Comparison of ENCODE assay signal across 15 cellular contexts in the genomic region with DNA sequence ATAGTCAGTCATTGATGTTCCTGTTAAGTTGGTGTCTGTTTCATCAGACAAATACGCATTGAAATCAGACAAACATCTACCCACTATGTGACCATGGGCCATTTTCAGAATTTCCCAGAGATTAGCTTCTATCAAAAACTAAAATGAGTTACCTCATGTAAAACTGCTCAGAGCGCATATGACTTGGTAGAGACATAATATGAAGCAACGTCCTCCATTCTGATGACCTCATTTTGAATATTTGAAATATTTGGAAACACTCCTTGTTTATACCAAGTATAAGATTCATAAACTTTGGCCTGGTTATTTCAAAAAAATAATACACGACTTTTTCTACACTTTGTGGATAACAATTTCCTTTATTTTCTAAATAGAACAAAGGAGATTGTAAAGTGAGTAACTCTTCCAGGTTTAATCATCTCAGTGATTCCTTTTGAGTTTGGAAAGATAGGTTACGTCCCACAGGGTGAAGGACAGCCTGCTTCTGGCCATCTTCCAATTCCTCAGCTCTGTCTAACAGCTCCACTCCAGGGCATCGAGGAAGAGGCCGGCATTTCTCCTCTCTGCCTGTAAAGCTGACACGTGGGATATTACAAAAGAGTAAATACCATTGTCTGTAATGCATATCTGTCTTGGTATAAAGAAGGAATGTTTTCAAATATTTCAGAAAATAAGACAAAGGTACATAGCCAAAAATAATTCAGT.
A peak's percentile ranks its signal among the peaks of the same experiment; 100 is the strongest.
DNase-seq lines count a peak whose midpoint lies in the region; ATAC-seq and TF ChIP-seq lines count a peak whose summit lies in the region.
"Had no signal": no experiment of that assay in that cellular context is flagged by ENCODE, and none has a peak within 500 bp of the region (broad histone marks: within the 10 kb centered on the region; RNA-seq: fewer than 3 reads in every experiment).

No MANE protein-coding gene starts in this region.

- H3K4me3 ChIP-seq in LNCaP clone FGC (ENCODE audit: low read depth, low read length) (no peak overlapping the region), neuronal stem cell (ENCODE audit: low read length in 2 of 2) (no peak overlapping the region)

- no peak overlapping the region for H2BK15ac ChIP-seq in neuronal stem cell (ENCODE audit: low read length)

- H2BK120ac ChIP-seq in neuronal stem cell (ENCODE audit: low read depth, low read length), result no peak overlapping the region

- no peaks in the 10 kb centered on the region for H3K27me3 ChIP-seq in neuronal stem cell (ENCODE audit: control insufficient read depth in 3 of 3, insufficient read depth in 3 of 3, low read depth in 1 of 3, low read length in 3 of 3)

- no peak overlapping the region for H3K4me3 Mint-ChIP-seq in activated CD4-positive, alpha-beta T cell treated with anti-CD3 and anti-CD28 coated beads, Interleukin-2, amount 10 ng/mL, durations not matched to agents 7 days and 5 days
- no peak overlapping the region for H3K4me3 Mint-ChIP-seq in activated CD8-positive, alpha-beta memory T cell treated with anti-CD3 and anti-CD28 coated beads, Interleukin-2, amount 10 ng/mL, durations not matched to agents 7 days and 5 days
- H3K4me3 Mint-ChIP-seq: activated CD4-positive, alpha-beta T cell treated with anti-CD3 and anti-CD28 coated beads, Interleukin-2, amount 10 ng/mL, durations not matched to agents 24 days and 14 days; B cell; central memory CD8-positive, alpha-beta T cell; naive thymus-derived CD4-positive, alpha-beta T cell had no signal

- ATAC-seq in activated CD8-positive, alpha-beta memory T cell treated with anti-CD3 and anti-CD28 coated beads, Interleukin-2, amount 10 ng/mL, durations not matched to agents 7 days and 5 days, result no peak
- ATAC-seq: naive thymus-derived CD4-positive, alpha-beta T cell had no signal

- POLR2A ChIA-PET in activated CD4-positive, alpha-beta T cell treated with anti-CD3 and anti-CD28 coated beads, Interleukin-2, amount 10 ng/mL, durations not matched to agents 7 days and 5 days (lab: Charles Lee), result no interaction called here

- peak; percentile 3 for DNase-seq in COR-L47 (lab: John Stamatoyannopoulos, UW)
- peak; percentile 23 for DNase-seq in LNCaP clone FGC (ENCODE audit: low read depth)
- DNase-seq in fibroblast of gingiva (ENCODE audit: low read depth), result peak; percentile 29
- DNase-seq in neuronal stem cell (ENCODE audit: low spot score), result no peak
- DNase-seq in activated CD4-positive, alpha-beta T cell treated with anti-CD3 and anti-CD28 coated beads, Interleukin-2, amount 10 ng/mL, durations not matched to agents 7 days and 5 days, result no peak
- no peak for DNase-seq in SIG-M5 treated with dmso at 0.1 percent for 504 hours (lab: John Stamatoyannopoulos, UW; ENCODE audit: unreplicated experiment)
- DNase-seq in stimulated activated CD4-positive, alpha-beta T cell treated with anti-CD3 and anti-CD28 coated beads, Interleukin-1b, Interleukin-23, amount 100 ng/mL, for 48 hours, result no peak
- DNase-seq in activated CD8-positive, alpha-beta memory T cell treated with anti-CD3 and anti-CD28 coated beads, Interleukin-2, amount 10 ng/mL, durations not matched to agents 7 days and 5 days, result no peak
- DNase-seq: activated CD4-positive, alpha-beta T cell treated with anti-CD3 and anti-CD28 coated beads, Interleukin-2, amount 10 ng/mL, durations not matched to agents 24 days and 14 days; activated effector memory CD4-positive, alpha-beta T cell treated with Interleukin-2 at 50 U/mL for 16 hours; naive thymus-derived CD4-positive, alpha-beta T cell; NCI-H1092 treated with DMSO at 0.1 percent for 48 hours; stimulated activated CD4-positive, alpha-beta T cell treated with anti-CD3 and anti-CD28 coated beads, Interleukin-12 subunit alpha, Interleukin-12 subunit beta, amount 100 ng/mL, for 4 hours had no signal

- H2AFZ ChIP-seq in neuronal stem cell (ENCODE audit: low read length), result peak overlapping the region; percentile 35

- H3K36me3 Mint-ChIP-seq in activated CD4-positive, alpha-beta T cell treated with anti-CD3 and anti-CD28 coated beads, Interleukin-2, amount 10 ng/mL, durations not matched to agents 7 days and 5 days (ENCODE audit: low read depth), result no peaks in the 10 kb centered on the region
- no peaks in the 10 kb centered on the region for H3K36me3 Mint-ChIP-seq in activated CD8-positive, alpha-beta memory T cell treated with anti-CD3 and anti-CD28 coated beads, Interleukin-2, amount 10 ng/mL, durations not matched to agents 7 days and 5 days
- H3K36me3 Mint-ChIP-seq: naive thymus-derived CD4-positive, alpha-beta T cell had no signal

- no peak for TF ChIP-seq CTCF in LNCaP clone FGC (IDR thresholded peaks at IDR 0.05; ENCODE audit: control insufficient read depth, extremely low read depth, insufficient read depth)

- no peaks in the 10 kb centered on the region for H3K4me1 Mint-ChIP-seq in activated CD4-positive, alpha-beta T cell treated with anti-CD3 and anti-CD28 coated beads, Interleukin-2, amount 10 ng/mL, durations not matched to agents 7 days and 5 days
- no peaks in the 10 kb centered on the region for H3K4me1 Mint-ChIP-seq in activated CD8-positive, alpha-beta memory T cell treated with anti-CD3 and anti-CD28 coated beads, Interleukin-2, amount 10 ng/mL, durations not matched to agents 7 days and 5 days
- H3K4me1 Mint-ChIP-seq: activated CD4-positive, alpha-beta T cell treated with anti-CD3 and anti-CD28 coated beads, Interleukin-2, amount 10 ng/mL, durations not matched to agents 24 days and 14 days; B cell; central memory CD8-positive, alpha-beta T cell; naive thymus-derived CD4-positive, alpha-beta T cell had no signal

- H3K27me3 Mint-ChIP-seq in activated CD4-positive, alpha-beta T cell treated with anti-CD3 and anti-CD28 coated beads, Interleukin-2, amount 10 ng/mL, durations not matched to agents 7 days and 5 days, result no peaks in the 10 kb centered on the region
- no peaks in the 10 kb centered on the region for H3K27me3 Mint-ChIP-seq in activated CD8-positive, alpha-beta memory T cell treated with anti-CD3 and anti-CD28 coated beads, Interleukin-2, amount 10 ng/mL, durations not matched to agents 7 days and 5 days
- H3K27me3 Mint-ChIP-seq: activated CD4-positive, alpha-beta T cell treated with anti-CD3 and anti-CD28 coated beads, Interleukin-2, amount 10 ng/mL, durations not matched to agents 24 days and 14 days; B cell; central memory CD8-positive, alpha-beta T cell; naive thymus-derived CD4-positive, alpha-beta T cell had no signal

- H2BK5ac ChIP-seq in neuronal stem cell (ENCODE audit: low read length), result no peak overlapping the region

- H3K27ac Mint-ChIP-seq in activated CD4-positive, alpha-beta T cell treated with anti-CD3 and anti-CD28 coated beads, Interleukin-2, amount 10 ng/mL, durations not matched to agents 7 days and 5 days, result no peak overlapping the region
- no peak overlapping the region for H3K27ac Mint-ChIP-seq in activated CD8-positive, alpha-beta memory T cell treated with anti-CD3 and anti-CD28 coated beads, Interleukin-2, amount 10 ng/mL, durations not matched to agents 7 days and 5 days
- H3K27ac Mint-ChIP-seq: activated CD4-positive, alpha-beta T cell treated with anti-CD3 and anti-CD28 coated beads, Interleukin-2, amount 10 ng/mL, durations not matched to agents 24 days and 14 days; B cell had no signal

- no peak overlapping the region for H2AK5ac ChIP-seq in neuronal stem cell (ENCODE audit: low read depth, low read length)

- H3K9me3 Mint-ChIP-seq in activated CD4-positive, alpha-beta T cell treated with anti-CD3 and anti-CD28 coated beads, Interleukin-2, amount 10 ng/mL, durations not matched to agents 7 days and 5 days, result no peaks in the 10 kb centered on the region
- H3K9me3 Mint-ChIP-seq in activated CD8-positive, alpha-beta memory T cell treated with anti-CD3 and anti-CD28 coated beads, Interleukin-2, amount 10 ng/mL, durations not matched to agents 7 days and 5 days (ENCODE audit: low read depth), result peaks cover 8% of the 10 kb centered on the region
- H3K9me3 Mint-ChIP-seq: activated CD4-positive, alpha-beta T cell treated with anti-CD3 and anti-CD28 coated beads, Interleukin-2, amount 10 ng/mL, durations not matched to agents 24 days and 14 days had no signal

- no peak overlapping the region for H3K23ac ChIP-seq in neuronal stem cell (ENCODE audit: low read depth, low read length, poor library complexity)

- WGBS in neuronal stem cell (ENCODE audit: extremely low coverage in 2 of 2, insufficient read length in 2 of 2, insufficient replicate concordance in 1 of 2), 2 donors, result no CpG with 5 or more reads among the region's 8 CpGs

- H3K27ac ChIP-seq in neuronal stem cell (replicated peaks; ENCODE audit: low read length), result no peak overlapping the region

- H2BK12ac ChIP-seq in neuronal stem cell (ENCODE audit: low read length), result no peak overlapping the region

- no peaks in the 10 kb centered on the region for H3K79me1 ChIP-seq in neuronal stem cell (ENCODE audit: low read depth, low read length)

- peaks cover 0 to 9% of the 10 kb centered on the region in 2 donors for H3K4me1 ChIP-seq in neuronal stem cell (ENCODE audit: control insufficient read depth in 2 of 2, insufficient read depth in 1 of 2, low read depth in 1 of 2, low read length in 2 of 2)

- no peak overlapping the region for H4K8ac ChIP-seq in neuronal stem cell (ENCODE audit: low read depth, low read length)

- no peak overlapping the region for H3K18ac ChIP-seq in neuronal stem cell (ENCODE audit: low read length)

- H3K4ac ChIP-seq in neuronal stem cell (ENCODE audit: low read length), result no peak overlapping the region

- no peaks in the 10 kb centered on the region for H3K9me3 ChIP-seq in neuronal stem cell (replicated peaks in 1 of 2; ENCODE audit: control insufficient read depth in 2 of 2, insufficient read depth in 1 of 2, low read depth in 1 of 2, low read length in 2 of 2)

- CTCF ChIA-PET in activated CD4-positive, alpha-beta T cell treated with anti-CD3 and anti-CD28 coated beads, Interleukin-2, amount 10 ng/mL, durations not matched to agents 7 days and 5 days (lab: Charles Lee), result no interaction called here
- CTCF ChIA-PET in activated CD8-positive, alpha-beta memory T cell treated with anti-CD3 and anti-CD28 coated beads, Interleukin-2, amount 10 ng/mL, durations not matched to agents 7 days and 5 days (lab: Charles Lee), result no interaction called here

- no peak overlapping the region for H3K9ac ChIP-seq in neuronal stem cell (ENCODE audit: low read depth, low read length, poor library complexity)

- no peak overlapping the region for H3K4me2 ChIP-seq in neuronal stem cell (ENCODE audit: insufficient read depth, low read length, poor library complexity, severe bottlenecking)

- H4K91ac ChIP-seq in neuronal stem cell (ENCODE audit: low read depth, low read length, poor library complexity), result no peak overlapping the region

- H3K36me3 ChIP-seq in neuronal stem cell (replicated peaks in 1 of 2; ENCODE audit: control insufficient read depth in 2 of 2, insufficient read depth in 2 of 2, low read length in 2 of 2), result no peaks in the 10 kb centered on the region

- H3K14ac ChIP-seq in neuronal stem cell (ENCODE audit: low read length), result no peak overlapping the region

Comparison
In these comparisons a context has a peak if more than half of its experiments do, and no peak if none do; other contexts are left out.
1. DNase-seq: peak in COR-L47 (single experiment), LNCaP clone FGC (single experiment) and fibroblast of gingiva (single experiment); none in neuronal stem cell (single experiment), activated CD4-positive, alpha-beta T cell treated with anti-CD3 and anti-CD28 coated beads, Interleukin-2, amount 10 ng/mL, durations not matched to agents 7 days and 5 days (single experiment), SIG-M5 treated with dmso at 0.1 percent for 504 hours (single experiment), stimulated activated CD4-positive, alpha-beta T cell treated with anti-CD3 and anti-CD28 coated beads, Interleukin-1b, Interleukin-23, amount 100 ng/mL, for 48 hours (single experiment) and activated CD8-positive, alpha-beta memory T cell treated with anti-CD3 and anti-CD28 coated beads, Interleukin-2, amount 10 ng/mL, durations not matched to agents 7 days and 5 days (single experiment).